In genomic region chr11:75241036-75241905, GRCh38 we compare ENCODE assay signal across 8 cellular contexts. TPM values are rescaled to one million over a fixed set of nuclear protein-coding genes. Genes with fewer than 3 reads are reported as not detected.
DNase-seq lines count a peak whose midpoint lies in the region; ATAC-seq and TF ChIP-seq lines count a peak whose summit lies in the region.

No MANE protein-coding gene starts in this region.

- DNase-seq in CD4-positive, alpha-beta T cell, result peak; percentile 64 to 89 (median 82)
- peak; percentile 69 for DNase-seq in HS-5 (ENCODE audit: low read depth)
- peak; percentile 89 for DNase-seq in activated T-helper 1 cell treated with anti-CD3 and anti-CD28 coated beads, Interleukin-12 subunit alpha, Interleukin-12 subunit beta, Interleukin-2, Interleukin-4 antibody, amounts not matched to agents 30 ng/mL and 10 ng/mL and 1 ng/mL, durations not matched to agents 14 hours and 24 hours and 36 hours (ENCODE audit: low spot score)
- DNase-seq in fibroblast of peridontal ligament (ENCODE audit: extremely low read depth), result peak; percentile 67
- DNase-seq in nephron progenitor cell, result peak; percentile 95
- DNase-seq in stimulated activated naive B cell treated with anti-CD40 and anti-IgM and Interleukin-4, amounts not matched to agents 10 μg/mL and 1 μg/mL and 100 μg/mL, for 72 hours, result peak; percentile 82

- H3K27me3 ChIP-seq in CD4-positive, alpha-beta T cell (ENCODE audit: control insufficient read depth, insufficient read depth, low read length), result peaks cover 33% of the 10 kb centered on the region
- 0 out of 2 replicates have a peak, but pooled peaks cover 4% of the 10 kb centered on the region for H3K27me3 ChIP-seq in OCI-LY1 (ENCODE audit: insufficient read depth, low read length)

- peak; percentile 40 for TF ChIP-seq CTCF in CD4-positive, alpha-beta T cell (IDR thresholded peaks at IDR 0.05)
- peak; percentile 31 for TF ChIP-seq CTCF in OCI-LY1 (IDR thresholded peaks at IDR 0.05; ENCODE audit: low read length)
- no peak for TF ChIP-seq CTCF in nephron progenitor cell (IDR thresholded peaks at IDR 0.05)

- no peaks in the 10 kb centered on the region for H3K4me1 ChIP-seq in OCI-LY1 (ENCODE audit: insufficient read depth, low read length, severe bottlenecking)

- H3K36me3 ChIP-seq in OCI-LY1 (ENCODE audit: insufficient read depth, low read length), result no peaks in the 10 kb centered on the region

- H3K4me3 ChIP-seq in OCI-LY1 (ENCODE audit: low read depth, low read length, poor library complexity, severe bottlenecking), result peak overlapping the region; percentile 36

- intact Hi-C loops in CD4-positive, alpha-beta T cell (cut with DNase I, micrococcal nuclease), result no loop called here
- intact Hi-C loops in activated T-helper 1 cell treated with anti-CD3 and anti-CD28 coated beads, Interleukin-12 subunit alpha, Interleukin-12 subunit beta, Interleukin-2, Interleukin-4 antibody, amounts not matched to agents 30 ng/mL and 10 ng/mL and 1 ng/mL, durations not matched to agents 14 hours and 24 hours and 36 hours (cut with micrococcal nuclease), result loop anchor here (1.0 to 10.0 kb wide), 7 partner anchors 27 to 1201 kb away; partner anchors contain the start of genes PGM2L1, POLD3, SPCS2 and XRRA1

- H3K27ac Mint-ChIP-seq in CD4-positive, alpha-beta T cell, result no peak overlapping the region
- H3K27ac Mint-ChIP-seq in activated T-helper 1 cell treated with anti-CD3 and anti-CD28 coated beads, Interleukin-12 subunit alpha, Interleukin-12 subunit beta, Interleukin-2, Interleukin-4 antibody, amounts not matched to agents 30 ng/mL and 10 ng/mL and 1 ng/mL, durations not matched to agents 14 hours and 24 hours and 36 hours, result no peak overlapping the region
- no peak overlapping the region for H3K27ac Mint-ChIP-seq in nephron progenitor cell
- no peak overlapping the region for H3K27ac Mint-ChIP-seq in stimulated activated naive B cell treated with anti-CD40 and anti-IgM and Interleukin-4, amounts not matched to agents 10 μg/mL and 1 μg/mL and 100 μg/mL, for 72 hours

- no peaks in the 10 kb centered on the region for H4K20me1 ChIP-seq in OCI-LY1 (ENCODE audit: insufficient read depth, low read length)

- H3F3A ChIP-seq in OCI-LY1 (ENCODE audit: insufficient read depth, low read length), result no peaks in the 10 kb centered on the region

- H3K9ac ChIP-seq in OCI-LY1 (ENCODE audit: low read length), result no peak overlapping the region

- CTCF ChIA-PET in CD4-positive, alpha-beta T cell (lab: Charles Lee), result interaction anchor here (0.6 to 3.6 kb wide), 18 partner anchors 8 to 496 kb away, joined by 3 to 60 read pairs (median 4); partner anchors contain the start of genes SPCS2 and XRRA1

- ATAC-seq in CD4-positive, alpha-beta T cell (ENCODE audit: poor library complexity), result peak; percentile 88
- peak; percentile 91 for ATAC-seq in GM19467 (IDR thresholded peaks at IDR 0.05; ENCODE audit: unreplicated experiment)
- peak; percentile 92 to 94 for ATAC-seq in stimulated activated naive B cell treated with anti-CD40 and anti-IgM and Interleukin-4, amounts not matched to agents 10 μg/mL and 1 μg/mL and 100 μg/mL, for 72 hours (replicated peaks)

- peaks cover 5% of the 10 kb centered on the region for H3K4me1 Mint-ChIP-seq in CD4-positive, alpha-beta T cell (ENCODE audit: low read depth)
- peaks cover 6% of the 10 kb centered on the region for H3K4me1 Mint-ChIP-seq in activated T-helper 1 cell treated with anti-CD3 and anti-CD28 coated beads, Interleukin-12 subunit alpha, Interleukin-12 subunit beta, Interleukin-2, Interleukin-4 antibody, amounts not matched to agents 30 ng/mL and 10 ng/mL and 1 ng/mL, durations not matched to agents 14 hours and 24 hours and 36 hours (ENCODE audit: low read depth)
- H3K4me1 Mint-ChIP-seq in nephron progenitor cell, result peaks cover 22% of the 10 kb centered on the region
- H3K4me1 Mint-ChIP-seq in stimulated activated naive B cell treated with anti-CD40 and anti-IgM and Interleukin-4, amounts not matched to agents 10 μg/mL and 1 μg/mL and 100 μg/mL, for 72 hours, result peaks cover 9 to 17% of the 10 kb centered on the region in 2 donors

- H3K27me3 Mint-ChIP-seq in CD4-positive, alpha-beta T cell, result peaks cover 63% of the 10 kb centered on the region
- peaks cover 52% of the 10 kb centered on the region for H3K27me3 Mint-ChIP-seq in activated T-helper 1 cell treated with anti-CD3 and anti-CD28 coated beads, Interleukin-12 subunit alpha, Interleukin-12 subunit beta, Interleukin-2, Interleukin-4 antibody, amounts not matched to agents 30 ng/mL and 10 ng/mL and 1 ng/mL, durations not matched to agents 14 hours and 24 hours and 36 hours (ENCODE audit: insufficient read depth)
- peaks cover 83% of the 10 kb centered on the region for H3K27me3 Mint-ChIP-seq in nephron progenitor cell (ENCODE audit: low read depth, poor library complexity)
- H3K27me3 Mint-ChIP-seq in stimulated activated naive B cell treated with anti-CD40 and anti-IgM and Interleukin-4, amounts not matched to agents 10 μg/mL and 1 μg/mL and 100 μg/mL, for 72 hours, result peaks cover 56 to 83% of the 10 kb centered on the region in 2 donors

- peak overlapping the region; percentile 82 for H3K4me3 Mint-ChIP-seq in CD4-positive, alpha-beta T cell
- H3K4me3 Mint-ChIP-seq in activated T-helper 1 cell treated with anti-CD3 and anti-CD28 coated beads, Interleukin-12 subunit alpha, Interleukin-12 subunit beta, Interleukin-2, Interleukin-4 antibody, amounts not matched to agents 30 ng/mL and 10 ng/mL and 1 ng/mL, durations not matched to agents 14 hours and 24 hours and 36 hours, result peak overlapping the region; percentile 58
- H3K4me3 Mint-ChIP-seq in nephron progenitor cell, result peak overlapping the region; percentile 58
- H3K4me3 Mint-ChIP-seq in stimulated activated naive B cell treated with anti-CD40 and anti-IgM and Interleukin-4, amounts not matched to agents 10 μg/mL and 1 μg/mL and 100 μg/mL, for 72 hours, result peak overlapping the region; percentile 67 to 69

- no peak overlapping the region for H3K27ac ChIP-seq in CD4-positive, alpha-beta T cell (ENCODE audit: low read depth, low read length)
- no peak overlapping the region for H3K27ac ChIP-seq in OCI-LY1 (ENCODE audit: low read depth, low read length, poor library complexity, severe bottlenecking)

- H3K79me2 ChIP-seq in OCI-LY1 (ENCODE audit: insufficient read depth, low read length), result no peaks in the 10 kb centered on the region

- no peaks in the 10 kb centered on the region for H3K36me3 Mint-ChIP-seq in CD4-positive, alpha-beta T cell (ENCODE audit: low read depth)
- H3K36me3 Mint-ChIP-seq in activated T-helper 1 cell treated with anti-CD3 and anti-CD28 coated beads, Interleukin-12 subunit alpha, Interleukin-12 subunit beta, Interleukin-2, Interleukin-4 antibody, amounts not matched to agents 30 ng/mL and 10 ng/mL and 1 ng/mL, durations not matched to agents 14 hours and 24 hours and 36 hours (ENCODE audit: low read depth), result no peaks in the 10 kb centered on the region
- H3K36me3 Mint-ChIP-seq in nephron progenitor cell (ENCODE audit: low read depth), result no peaks in the 10 kb centered on the region
- no peaks in the 10 kb centered on the region for H3K36me3 Mint-ChIP-seq in stimulated activated naive B cell treated with anti-CD40 and anti-IgM and Interleukin-4, amounts not matched to agents 10 μg/mL and 1 μg/mL and 100 μg/mL, for 72 hours

- H2AFZ ChIP-seq in OCI-LY1 (ENCODE audit: low read length), result no peak overlapping the region

- peak overlapping the region; percentile 58 for H3K4me2 ChIP-seq in OCI-LY1 (ENCODE audit: low read length)

- H3K9me3 Mint-ChIP-seq in CD4-positive, alpha-beta T cell, result no peaks in the 10 kb centered on the region
- H3K9me3 Mint-ChIP-seq in activated T-helper 1 cell treated with anti-CD3 and anti-CD28 coated beads, Interleukin-12 subunit alpha, Interleukin-12 subunit beta, Interleukin-2, Interleukin-4 antibody, amounts not matched to agents 30 ng/mL and 10 ng/mL and 1 ng/mL, durations not matched to agents 14 hours and 24 hours and 36 hours, result no peaks in the 10 kb centered on the region
- no peaks in the 10 kb centered on the region for H3K9me3 Mint-ChIP-seq in nephron progenitor cell
- H3K9me3 Mint-ChIP-seq in stimulated activated naive B cell treated with anti-CD40 and anti-IgM and Interleukin-4, amounts not matched to agents 10 μg/mL and 1 μg/mL and 100 μg/mL, for 72 hours, result no peaks in the 10 kb centered on the region

- H3K9me2 ChIP-seq in OCI-LY1 (ENCODE audit: low read depth, low read length), result no peaks in the 10 kb centered on the region

- POLR2A ChIA-PET in CD4-positive, alpha-beta T cell (lab: Charles Lee), result interaction anchor here (0.6 to 2.5 kb wide), 15 partner anchors 9 to 252 kb away, joined by 3 to 19 read pairs (median 3); partner anchors contain the start of gene NEU3

- H3K9me3 ChIP-seq in CD4-positive, alpha-beta T cell (ENCODE audit: control insufficient read depth, low read length), result no peaks in the 10 kb centered on the region
- H3K9me3 ChIP-seq in OCI-LY1 (ENCODE audit: low read length), result no peaks in the 10 kb centered on the region

RNA-seq across cellular contexts. Expression of gene TPBGL, which starts 0.7 kb away (rescaled TPM):
- total RNA-seq in CD4-positive, alpha-beta T cell, result under 1 TPM; 0.78 to 0.80 TPM
- total RNA-seq in activated T-helper 1 cell treated with anti-CD3 and anti-CD28 coated beads, Interleukin-12 subunit alpha, Interleukin-12 subunit beta, Interleukin-2, Interleukin-4 antibody, amounts not matched to agents 30 ng/mL and 10 ng/mL and 1 ng/mL, durations not matched to agents 14 hours and 24 hours and 36 hours, result 0.34 and 0.47 TPM in 2 replicates
